26 cellular contexts compared by ENCODE assay signal in the genomic region with DNA sequence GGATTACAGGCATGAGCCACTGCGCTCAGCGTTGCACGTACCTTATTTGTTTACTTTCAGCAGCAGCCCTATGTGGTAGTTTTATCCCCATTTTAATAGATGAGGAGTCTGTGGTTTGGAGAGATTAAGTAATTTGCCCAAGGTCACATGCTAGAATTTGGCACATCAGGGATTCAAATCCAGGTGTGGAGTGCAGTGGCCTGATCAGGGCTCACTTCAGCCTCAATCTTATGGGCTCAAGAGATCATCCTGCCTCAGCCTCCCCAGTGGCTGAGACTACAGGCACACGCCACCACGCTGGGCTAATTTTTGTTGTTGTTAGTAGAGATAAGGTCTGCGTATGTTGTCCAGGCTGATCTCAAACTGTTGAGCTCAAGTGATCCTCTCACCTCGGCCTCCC. TPM values are rescaled to one million over a fixed set of nuclear protein-coding genes. Genes with fewer than 3 reads are reported as not detected.
DNase-seq lines count a peak whose midpoint lies in the region; ATAC-seq and TF ChIP-seq lines count a peak whose summit lies in the region.
"Had no signal": no experiment of that assay in that cellular context is flagged by ENCODE, and none has a peak within 500 bp of the region (broad histone marks: within the 10 kb centered on the region; RNA-seq: fewer than 3 reads in every experiment).

No MANE protein-coding gene starts in this region.

- H3K79me2 ChIP-seq in SU-DHL-6 (ENCODE audit: insufficient read depth, low read length) (peaks cover 72% of the 10 kb centered on the region), mesendoderm (ENCODE audit: control insufficient read depth, insufficient read depth, low read length) (no peaks in the 10 kb centered on the region)

- no peaks in the 10 kb centered on the region for H3K36me3 Mint-ChIP-seq in T-cell

- POLR2A ChIA-PET in T-cell (lab: Charles Lee): interaction anchor here in 1 of 2 donors (0.6 to 0.7 kb wide), 2 partner anchors 17 to 357 kb away, joined by 3 read pairs; no protein-coding TSS in a partner anchor

- H3K4me3 ChIP-seq in SU-DHL-6 (ENCODE audit: insufficient read depth, low read length, poor library complexity, severe bottlenecking) (no peak overlapping the region), mesendoderm (ENCODE audit: low read length) (no peak overlapping the region)
- H3K4me3 ChIP-seq: gastroesophageal sphincter, GM23338, SJSA1, thyroid gland had no signal

- H4K5ac ChIP-seq in mesendoderm (ENCODE audit: low read length): no peak overlapping the region

- H3K23ac ChIP-seq in mesendoderm (ENCODE audit: low read length): peak overlapping the region; percentile 45

- no peak overlapping the region for H2BK15ac ChIP-seq in mesendoderm (replicated peaks; ENCODE audit: low read depth)

- H4K8ac ChIP-seq in mesendoderm (ENCODE audit: low read depth, low read length): no peak overlapping the region

- H3K27ac Mint-ChIP-seq in T-cell: no peak overlapping the region
- H3K27ac Mint-ChIP-seq: activated CD8-positive, alpha-beta T cell treated with anti-CD3 and anti-CD28 coated beads for 36 hours; activated naive CD4-positive, alpha-beta T cell treated with anti-CD3 and anti-CD28 coated beads, Interleukin-2, amount 50 U/mL, for 72 hours; GM23338; stimulated activated naive CD8-positive, alpha-beta T cell treated with anti-CD3 and anti-CD28 coated beads, Interleukin-15, Interleukin-2, amounts not matched to agents 100 ng/mL and 50 ng/mL, for 24 hours had no signal

- H3K4me1 Mint-ChIP-seq in T-cell: peaks cover 4 to 9% (median 9%) of the 10 kb centered on the region in 3 donors

- no CpG with 5 or more reads among the region's 7 CpGs for WGBS in mesendoderm (ENCODE audit: extremely low coverage, insufficient coverage, low lambda C conversion rate)

- no peak overlapping the region for H3K4me3 Mint-ChIP-seq in T-cell
- H3K4me3 Mint-ChIP-seq: activated CD8-positive, alpha-beta T cell treated with anti-CD3 and anti-CD28 coated beads for 36 hours; GM23338; stimulated activated naive CD8-positive, alpha-beta T cell treated with anti-CD3 and anti-CD28 coated beads, Interleukin-15, Interleukin-2, amounts not matched to agents 100 ng/mL and 50 ng/mL, for 24 hours had no signal

- H3K4ac ChIP-seq in mesendoderm (ENCODE audit: low read depth, low read length): no peak overlapping the region

- H2AFZ ChIP-seq in SU-DHL-6 (ENCODE audit: low read depth, low read length, severe bottlenecking): no peak overlapping the region
- H2AFZ ChIP-seq: GM23338 had no signal

- CTCF ChIA-PET in T-cell (lab: Charles Lee): no interaction called here

- no peak for TF ChIP-seq CTCF in 22Rv1 (IDR thresholded peaks at IDR 0.05)
- no peak for TF ChIP-seq CTCF in SU-DHL-6 (IDR thresholded peaks at IDR 0.05; ENCODE audit: insufficient read depth, low read length, poor library complexity, severe bottlenecking)

- no peak overlapping the region for H3K18ac ChIP-seq in mesendoderm (ENCODE audit: low read length)

- ATAC-seq in T-cell (replicated peaks in 1 of 4) (no peak), left ventricle myocardium superior (no peak)
- ATAC-seq: activated CD8-positive, alpha-beta T cell treated with anti-CD3 and anti-CD28 coated beads for 36 hours; activated naive CD4-positive, alpha-beta T cell treated with anti-CD3 and anti-CD28 coated beads, Interleukin-2, amount 50 U/mL, for 72 hours; gastroesophageal sphincter; GM23338; left colon had no signal

- H3K4me2 ChIP-seq in SU-DHL-6 (ENCODE audit: low read depth, low read length, poor library complexity, severe bottlenecking): peak overlapping the region; percentile 31
- H3K4me2 ChIP-seq in mesendoderm (ENCODE audit: low read length): no peak overlapping the region
- H3K4me2 ChIP-seq: GM23338 had no signal

- DNase-seq in G401 (ENCODE audit: low spot score): peak; percentile 38
- no peak for DNase-seq in mesendoderm
- DNase-seq in T-cell: no peak
- DNase-seq in left ventricle myocardium superior: no peak
- DNase-seq in HUDEP-2 (lab: John Stamatoyannopoulos, UW; ENCODE audit: unreplicated experiment in 76 of 76): no peak
- DNase-seq in stimulated activated CD8-positive, alpha-beta memory T cell treated with anti-CD3 and anti-CD28 coated beads, Interleukin-4, amount 100 ng/mL, for 48 hours: no peak
- DNase-seq: activated CD8-positive, alpha-beta T cell treated with anti-CD3 and anti-CD28 coated beads for 36 hours; COR-L47; cortex of kidney; EL; hippocampal formation; IMR-90; left colon; NCI-H1092 treated with DMSO at 0.1 percent for 48 hours; NCI-H187 treated with DMSO at 0.1 percent for 48 hours; NCI-H2227 treated with DMSO at 0.1 percent for 48 hours; NCI-H69; T-helper 2 cell; thyroid gland had no signal

- no peaks in the 10 kb centered on the region for H3K36me3 ChIP-seq in SU-DHL-6 (ENCODE audit: low read length)
- no peaks in the 10 kb centered on the region for H3K36me3 ChIP-seq in mesendoderm (ENCODE audit: control insufficient read depth, insufficient read depth, low read length)
- H3K36me3 ChIP-seq: gastroesophageal sphincter, thyroid gland had no signal

- H3K27me3 Mint-ChIP-seq in T-cell: no peaks in the 10 kb centered on the region
- H3K27me3 Mint-ChIP-seq: activated CD8-positive, alpha-beta T cell treated with anti-CD3 and anti-CD28 coated beads for 36 hours; stimulated activated naive CD8-positive, alpha-beta T cell treated with anti-CD3 and anti-CD28 coated beads, Interleukin-15, Interleukin-2, amounts not matched to agents 100 ng/mL and 50 ng/mL, for 24 hours had no signal

- no peak overlapping the region for H2BK5ac ChIP-seq in mesendoderm (ENCODE audit: low read length)

- no peaks in the 10 kb centered on the region for H3K79me1 ChIP-seq in mesendoderm (ENCODE audit: low read length)

- H3K27me3 ChIP-seq in SU-DHL-6 (ENCODE audit: low read length) (no peaks in the 10 kb centered on the region), mesendoderm (ENCODE audit: insufficient read depth, low read length, poor library complexity) (no peaks in the 10 kb centered on the region)
- H3K27me3 ChIP-seq: gastroesophageal sphincter, SJSA1, thyroid gland had no signal

- 0 out of 2 replicates have a peak overlapping the region, but pooled peaks have one; percentile 78 for H3K27ac ChIP-seq in 22Rv1
- H3K27ac ChIP-seq in SU-DHL-6 (ENCODE audit: low read depth, low read length): no peak overlapping the region
- no peak overlapping the region for H3K27ac ChIP-seq in mesendoderm (ENCODE audit: low read depth, low read length)
- H3K27ac ChIP-seq: gastroesophageal sphincter, SJSA1, thyroid gland had no signal

- no peaks in the 10 kb centered on the region for H4K20me1 ChIP-seq in SU-DHL-6 (ENCODE audit: low read depth, low read length)

- H3K9ac ChIP-seq in SU-DHL-6 (ENCODE audit: low read length) (no peak overlapping the region), mesendoderm (ENCODE audit: low read length) (no peak overlapping the region)

- no peaks in the 10 kb centered on the region for H3K9me2 ChIP-seq in SU-DHL-6 (replicated peaks; ENCODE audit: insufficient read depth, low read length)

- H3F3A ChIP-seq in SU-DHL-6 (ENCODE audit: insufficient read depth): peaks cover 5% of the 10 kb centered on the region; the same call in 1 of the 2 replicates

- no peak overlapping the region for H2BK120ac ChIP-seq in mesendoderm (ENCODE audit: low read depth, low read length)

- no peaks in the 10 kb centered on the region for H3K9me3 ChIP-seq in SU-DHL-6 (ENCODE audit: insufficient read depth, low read length)
- H3K9me3 ChIP-seq: gastroesophageal sphincter, thyroid gland had no signal

- intact Hi-C loops in left ventricle myocardium superior (cut with micrococcal nuclease): no loop called here

- no peak overlapping the region for H3K56ac ChIP-seq in mesendoderm (ENCODE audit: low read length)

- no peaks in the 10 kb centered on the region for H3K4me1 ChIP-seq in mesendoderm (ENCODE audit: control insufficient read depth, low read depth, low read length)

- in situ Hi-C loops in G401 (cut with HindIII; ENCODE audit: low sequenced_read_pairs): no loop called here

- no peak overlapping the region for H2AK5ac ChIP-seq in mesendoderm (ENCODE audit: low read length)

- H3K9me3 Mint-ChIP-seq in T-cell: no peaks in the 10 kb centered on the region
- H3K9me3 Mint-ChIP-seq: activated CD8-positive, alpha-beta T cell treated with anti-CD3 and anti-CD28 coated beads for 36 hours; activated naive CD4-positive, alpha-beta T cell treated with anti-CD3 and anti-CD28 coated beads, Interleukin-2, amount 50 U/mL, for 72 hours; GM23338; stimulated activated naive CD8-positive, alpha-beta T cell treated with anti-CD3 and anti-CD28 coated beads, Interleukin-15, Interleukin-2, amounts not matched to agents 100 ng/mL and 50 ng/mL, for 24 hours had no signal

RNA-seq across cellular contexts. Expression of a gene that starts 18.5 kb away (rescaled TPM):
- total RNA-seq in G401 (2014; rRNA removed; shearing (Covaris generic)): 102 and 103 TPM in 2 replicates
- 14.9 TPM for polyA plus RNA-seq in mesendoderm (2013, experiment 1 of 2)
- polyA plus RNA-seq in mesendoderm (2013, experiment 2 of 2): 15.9 TPM
- 1 to 10 TPM in 1 of 5 donors, under 1 TPM in 3, not detected in 1; 0.13 to 1.1 (median 0.60) TPM for total RNA-seq in T-cell
- 1.1 TPM for total RNA-seq in left ventricle myocardium superior

Comparison
In these comparisons a context has a peak if more than half of its experiments do, and no peak if none do; other contexts are left out.
1. RNA of a gene that starts 18.5 kb away (total RNA-seq): 102 to 103 TPM in G401; 1.1 TPM in left ventricle myocardium superior (single experiment) and 0.13 to 1.1 TPM in T-cell; every median in the first group is over 10 times any median in the second.